19 cellular contexts compared by ENCODE assay signal in genomic region chr10:101967119-101967518, GRCh38.
"Had no signal": no experiment of that assay in that cellular context is flagged by ENCODE, and none has a peak within 500 bp of the region (broad histone marks: within the 10 kb centered on the region; RNA-seq: fewer than 3 reads in every experiment).

No MANE protein-coding gene starts in this region.

- H3K9me3 Mint-ChIP-seq: activated CD8-positive, alpha-beta T cell treated with anti-CD3 and anti-CD28 coated beads for 36 hours; activated T-helper 1 cell treated with anti-CD3 and anti-CD28 coated beads, Interleukin-12 subunit alpha, Interleukin-12 subunit beta, Interleukin-2, Interleukin-4 antibody, amounts not matched to agents 30 ng/mL and 10 ng/mL and 1 ng/mL, durations not matched to agents 14 hours and 24 hours and 36 hours; neural progenitor cell had no signal

- H3K27me3 ChIP-seq: esophagus squamous epithelium, neural progenitor cell, ovary, tibial artery, uterus had no signal

- H2AFZ ChIP-seq: neural progenitor cell had no signal

- DNase-seq: activated CD4-positive, alpha-beta T cell treated with anti-CD3 and anti-CD28 coated beads for 36 hours; activated CD8-positive, alpha-beta memory T cell treated with anti-CD3 and anti-CD28 coated beads, Interleukin-2, amount 50 U/mL, for 4 hours; activated CD8-positive, alpha-beta T cell treated with anti-CD3 and anti-CD28 coated beads for 36 hours; activated naive CD4-positive, alpha-beta T cell; aorta; esophagus squamous epithelium; mesenchymal stem cell; ovary; stimulated activated CD4-positive, alpha-beta T cell treated with anti-CD3 and anti-CD28 coated beads, Interleukin-15, amount 100 ng/mL, for 24 hours; stimulated activated CD4-positive, alpha-beta T cell treated with anti-CD3 and anti-CD28 coated beads, Interleukin-4, amount 100 ng/mL, for 24 hours; T1000; tibial artery; uterus had no signal

- H3K27me3 Mint-ChIP-seq: activated CD4-positive, alpha-beta T cell treated with anti-CD3 and anti-CD28 coated beads for 36 hours; activated CD8-positive, alpha-beta T cell treated with anti-CD3 and anti-CD28 coated beads for 36 hours had no signal

- FAIRE-seq: bronchial epithelial cell, colon, islet of Langerhans had no signal

- H3K4me2 ChIP-seq: neural progenitor cell had no signal

- H3K27ac ChIP-seq: esophagus squamous epithelium, neural progenitor cell, ovary, tibial artery, uterus had no signal

- H3K9ac ChIP-seq: neural progenitor cell had no signal

- H3K9me3 ChIP-seq: esophagus squamous epithelium, ovary, tibial artery, uterus had no signal

- H3K27ac Mint-ChIP-seq: activated CD8-positive, alpha-beta T cell treated with anti-CD3 and anti-CD28 coated beads for 36 hours; activated T-helper 1 cell treated with anti-CD3 and anti-CD28 coated beads, Interleukin-12 subunit alpha, Interleukin-12 subunit beta, Interleukin-2, Interleukin-4 antibody, amounts not matched to agents 30 ng/mL and 10 ng/mL and 1 ng/mL, durations not matched to agents 14 hours and 24 hours and 36 hours; neural progenitor cell had no signal

- H3K4me3 ChIP-seq: esophagus squamous epithelium, neural progenitor cell, ovary, tibial artery, uterus had no signal

- H3K36me3 ChIP-seq: neural progenitor cell, ovary, uterus had no signal

- H3K4me1 ChIP-seq: esophagus squamous epithelium, neural progenitor cell, uterus had no signal

- H3K4me3 Mint-ChIP-seq: activated CD4-positive, alpha-beta T cell treated with anti-CD3 and anti-CD28 coated beads for 36 hours; activated CD8-positive, alpha-beta T cell treated with anti-CD3 and anti-CD28 coated beads for 36 hours; activated T-helper 1 cell treated with anti-CD3 and anti-CD28 coated beads, Interleukin-12 subunit alpha, Interleukin-12 subunit beta, Interleukin-2, Interleukin-4 antibody, amounts not matched to agents 30 ng/mL and 10 ng/mL and 1 ng/mL, durations not matched to agents 14 hours and 24 hours and 36 hours; neural progenitor cell had no signal

- ATAC-seq: activated CD4-positive, alpha-beta T cell treated with anti-CD3 and anti-CD28 coated beads for 36 hours; activated CD8-positive, alpha-beta T cell treated with anti-CD3 and anti-CD28 coated beads for 36 hours; left lobe of liver had no signal
